Comparison of ENCODE assay signal across 8 cellular contexts in genomic region chr17:32350662-32351418, GRCh38. TPM values are rescaled to one million over a fixed set of nuclear protein-coding genes. Genes with fewer than 3 reads are reported as not detected.
DNase-seq lines count a peak whose midpoint lies in the region; ATAC-seq and TF ChIP-seq lines count a peak whose summit lies in the region.

No MANE protein-coding gene starts in this region.

- H3K36me3 ChIP-seq in neural cell (ENCODE audit: insufficient read depth, low read length), result no peaks in the 10 kb centered on the region

- CTCF ChIA-PET in activated CD8-positive, alpha-beta T cell treated with anti-CD3 and anti-CD28 coated beads for 36 hours (lab: Charles Lee), result interaction anchor here (0.6 to 1.7 kb wide), 4 partner anchors 10 to 111 kb away, joined by 3 to 5 read pairs (median 4); no protein-coding TSS in a partner anchor

- peak overlapping the region; percentile 98 for H3K9ac ChIP-seq in neural cell (ENCODE audit: low read length)

- H3K36me3 Mint-ChIP-seq in activated CD8-positive, alpha-beta T cell treated with anti-CD3 and anti-CD28 coated beads for 36 hours (ENCODE audit: low read depth), result peaks cover 57% of the 10 kb centered on the region

- peak overlapping the region; percentile 98 for H3K27ac ChIP-seq in neural cell (ENCODE audit: low read length)

- no peaks in the 10 kb centered on the region for H3K27me3 Mint-ChIP-seq in activated CD8-positive, alpha-beta T cell treated with anti-CD3 and anti-CD28 coated beads for 36 hours

- DNase-seq in NCI-H748 (lab: John Stamatoyannopoulos, UW; ENCODE audit: unreplicated experiment) (peak; percentile 59), NCI-H748 treated with DMSO at 0.1 percent for 48 hours (lab: John Stamatoyannopoulos, UW) (no peak), HFF-Myc (ENCODE audit: extremely low read depth, low read depth) (no peak), NCI-H2171 (lab: John Stamatoyannopoulos, UW) (peak; percentile 44), fibroblast of pulmonary artery (ENCODE audit: low read depth) (peak; percentile 82)
- peak; percentile 50 for DNase-seq in activated CD8-positive, alpha-beta T cell treated with anti-CD3 and anti-CD28 coated beads for 36 hours

- POLR2A ChIA-PET in activated CD8-positive, alpha-beta T cell treated with anti-CD3 and anti-CD28 coated beads for 36 hours (lab: Charles Lee), result interaction anchor here (0.7 to 2.9 kb wide), 7 partner anchors 8 to 37 kb away, joined by 3 to 18 read pairs (median 4); partner anchors contain the start of gene C17orf75

- H3K79me2 ChIP-seq in neural cell (replicated peaks; ENCODE audit: insufficient read depth, low read length), result peaks cover 58% of the 10 kb centered on the region

- H3K9me2 ChIP-seq in neural cell (ENCODE audit: insufficient read depth, low read length), result no peaks in the 10 kb centered on the region

- no peaks in the 10 kb centered on the region for H3K27me3 ChIP-seq in neural cell (ENCODE audit: insufficient read depth, low read depth, low read length)

- peak overlapping the region; percentile 51 for H3K4me2 ChIP-seq in neural cell (ENCODE audit: low read length)

- H3K9me3 Mint-ChIP-seq in activated CD8-positive, alpha-beta T cell treated with anti-CD3 and anti-CD28 coated beads for 36 hours, result no peaks in the 10 kb centered on the region

- ATAC-seq in activated CD8-positive, alpha-beta T cell treated with anti-CD3 and anti-CD28 coated beads for 36 hours, result peak; percentile 22
- no peak for ATAC-seq in HG03457 (IDR thresholded peaks at IDR 0.05; ENCODE audit: unreplicated experiment)

- H2AFZ ChIP-seq in neural cell (ENCODE audit: low read depth, low read length), result peak overlapping the region; percentile 99

- intact Hi-C loops in activated CD8-positive, alpha-beta T cell treated with anti-CD3 and anti-CD28 coated beads for 36 hours (cut with micrococcal nuclease), result no loop called here

- peaks cover 39% of the 10 kb centered on the region for H3K4me1 Mint-ChIP-seq in activated CD8-positive, alpha-beta T cell treated with anti-CD3 and anti-CD28 coated beads for 36 hours (ENCODE audit: low read depth)

- H4K20me1 ChIP-seq in neural cell (ENCODE audit: insufficient read depth), result peaks cover 5% of the 10 kb centered on the region

- TF ChIP-seq EP300 in neural cell (conservative IDR thresholded peaks at IDR 0.05; ENCODE audit: poor library complexity, severe bottlenecking), result no peak

- peaks cover 6% of the 10 kb centered on the region for H3F3A ChIP-seq in neural cell (ENCODE audit: insufficient read depth, low read length, poor library complexity, severe bottlenecking)

- no peak for TF ChIP-seq CTCF in HFF-Myc (IDR thresholded peaks at IDR 0.05; ENCODE audit: low read depth, low read length, missing control alignments)
- TF ChIP-seq CTCF in activated CD8-positive, alpha-beta T cell treated with anti-CD3 and anti-CD28 coated beads for 36 hours (IDR thresholded peaks at IDR 0.05), result no peak
- no peak for TF ChIP-seq CTCF in fibroblast of pulmonary artery (IDR thresholded peaks at IDR 0.05; ENCODE audit: low read length, missing control alignments)
- no peak for TF ChIP-seq CTCF in neural cell (IDR thresholded peaks at IDR 0.05; ENCODE audit: poor library complexity, severe bottlenecking)

- no peaks in the 10 kb centered on the region for H3K9me3 ChIP-seq in neural cell (ENCODE audit: low read length)

- H3K4me3 Mint-ChIP-seq in activated CD8-positive, alpha-beta T cell treated with anti-CD3 and anti-CD28 coated beads for 36 hours, result peak overlapping the region; percentile 98

- TF ChIP-seq RAD21 in neural cell (conservative IDR thresholded peaks at IDR 0.05), result no peak

- peak overlapping the region; percentile 99 for H3K27ac Mint-ChIP-seq in activated CD8-positive, alpha-beta T cell treated with anti-CD3 and anti-CD28 coated beads for 36 hours

- peak overlapping the region; percentile 61 for H3K4me3 ChIP-seq in HFF-Myc (replicated peaks; ENCODE audit: low read depth, low read length)
- peak overlapping the region; percentile 98 for H3K4me3 ChIP-seq in fibroblast of pulmonary artery (replicated peaks; ENCODE audit: low read depth, low read length)
- H3K4me3 ChIP-seq in neural cell (ENCODE audit: low read length), result peak overlapping the region; percentile 92

TF ChIP-seq in neural cell, 6 proteins besides CTCF, POLR2A, EP300 and RAD21:
- TF ChIP-seq MXI1 (conservative IDR thresholded peaks at IDR 0.05; ENCODE audit: poor library complexity, severe bottlenecking) (no peak), POLR2AphosphoS5 (IDR thresholded peaks at IDR 0.05) (no peak), EZH2 (IDR thresholded peaks at IDR 0.05; ENCODE audit: borderline replicate concordance, insufficient read depth, low read length, poor library complexity, severe bottlenecking) (no peak), TAF1 (IDR thresholded peaks at IDR 0.05; ENCODE audit: low read depth) (no peak), SMC3 (conservative IDR thresholded peaks at IDR 0.05; ENCODE audit: poor library complexity) (no peak)
- TF ChIP-seq, protein P1, sequence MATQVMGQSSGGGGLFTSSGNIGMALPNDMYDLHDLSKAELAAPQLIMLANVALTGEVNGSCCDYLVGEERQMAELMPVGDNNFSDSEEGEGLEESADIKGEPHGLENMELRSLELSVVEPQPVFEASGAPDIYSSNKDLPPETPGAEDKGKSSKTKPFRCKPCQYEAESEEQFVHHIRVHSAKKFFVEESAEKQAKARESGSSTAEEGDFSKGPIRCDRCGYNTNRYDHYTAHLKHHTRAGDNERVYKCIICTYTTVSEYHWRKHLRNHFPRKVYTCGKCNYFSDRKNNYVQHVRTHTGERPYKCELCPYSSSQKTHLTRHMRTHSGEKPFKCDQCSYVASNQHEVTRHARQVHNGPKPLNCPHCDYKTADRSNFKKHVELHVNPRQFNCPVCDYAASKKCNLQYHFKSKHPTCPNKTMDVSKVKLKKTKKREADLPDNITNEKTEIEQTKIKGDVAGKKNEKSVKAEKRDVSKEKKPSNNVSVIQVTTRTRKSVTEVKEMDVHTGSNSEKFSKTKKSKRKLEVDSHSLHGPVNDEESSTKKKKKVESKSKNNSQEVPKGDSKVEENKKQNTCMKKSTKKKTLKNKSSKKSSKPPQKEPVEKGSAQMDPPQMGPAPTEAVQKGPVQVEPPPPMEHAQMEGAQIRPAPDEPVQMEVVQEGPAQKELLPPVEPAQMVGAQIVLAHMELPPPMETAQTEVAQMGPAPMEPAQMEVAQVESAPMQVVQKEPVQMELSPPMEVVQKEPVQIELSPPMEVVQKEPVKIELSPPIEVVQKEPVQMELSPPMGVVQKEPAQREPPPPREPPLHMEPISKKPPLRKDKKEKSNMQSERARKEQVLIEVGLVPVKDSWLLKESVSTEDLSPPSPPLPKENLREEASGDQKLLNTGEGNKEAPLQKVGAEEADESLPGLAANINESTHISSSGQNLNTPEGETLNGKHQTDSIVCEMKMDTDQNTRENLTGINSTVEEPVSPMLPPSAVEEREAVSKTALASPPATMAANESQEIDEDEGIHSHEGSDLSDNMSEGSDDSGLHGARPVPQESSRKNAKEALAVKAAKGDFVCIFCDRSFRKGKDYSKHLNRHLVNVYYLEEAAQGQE (IDR thresholded peaks at IDR 0.05; ENCODE audit: borderline replicate concordance), result no peak
TF ChIP-seq in neural cell: peak in this region for 0.

RNA-seq across cellular contexts. Expression of gene ZNF207, which starts 0.9 kb away (rescaled TPM):
- 100 to 1,000 TPM; 189 to 201 TPM for total RNA-seq in activated CD8-positive, alpha-beta T cell treated with anti-CD3 and anti-CD28 coated beads for 36 hours
- polyA plus RNA-seq in neural cell, result 151 and 188 TPM in 2 replicates
- polyA minus RNA-seq in neural cell, result 175 and 229 TPM in 2 replicates

RNA-seq across cellular contexts. Expression of gene C17orf75, which starts 8.9 kb away (rescaled TPM):
- 10 to 100 TPM; 30.8 to 32.7 TPM for total RNA-seq in activated CD8-positive, alpha-beta T cell treated with anti-CD3 and anti-CD28 coated beads for 36 hours
- 68.7 and 77.0 TPM in 2 replicates for polyA plus RNA-seq in neural cell
- 75.7 and 81.1 TPM in 2 replicates for polyA minus RNA-seq in neural cell

Comparison
In these comparisons a context has a peak if more than half of its experiments do, and no peak if none do; other contexts are left out.
1. DNase-seq: peak in NCI-H748 (single experiment), NCI-H2171 (single experiment), activated CD8-positive, alpha-beta T cell treated with anti-CD3 and anti-CD28 coated beads for 36 hours (single experiment) and fibroblast of pulmonary artery (single experiment); none in NCI-H748 treated with DMSO at 0.1 percent for 48 hours (single experiment) and HFF-Myc (single experiment).
2. Peak in every context shown above with its lines, with median percentiles within 50 percentile points of each other: H3K4me3 ChIP-seq.